In the genomic region with DNA sequence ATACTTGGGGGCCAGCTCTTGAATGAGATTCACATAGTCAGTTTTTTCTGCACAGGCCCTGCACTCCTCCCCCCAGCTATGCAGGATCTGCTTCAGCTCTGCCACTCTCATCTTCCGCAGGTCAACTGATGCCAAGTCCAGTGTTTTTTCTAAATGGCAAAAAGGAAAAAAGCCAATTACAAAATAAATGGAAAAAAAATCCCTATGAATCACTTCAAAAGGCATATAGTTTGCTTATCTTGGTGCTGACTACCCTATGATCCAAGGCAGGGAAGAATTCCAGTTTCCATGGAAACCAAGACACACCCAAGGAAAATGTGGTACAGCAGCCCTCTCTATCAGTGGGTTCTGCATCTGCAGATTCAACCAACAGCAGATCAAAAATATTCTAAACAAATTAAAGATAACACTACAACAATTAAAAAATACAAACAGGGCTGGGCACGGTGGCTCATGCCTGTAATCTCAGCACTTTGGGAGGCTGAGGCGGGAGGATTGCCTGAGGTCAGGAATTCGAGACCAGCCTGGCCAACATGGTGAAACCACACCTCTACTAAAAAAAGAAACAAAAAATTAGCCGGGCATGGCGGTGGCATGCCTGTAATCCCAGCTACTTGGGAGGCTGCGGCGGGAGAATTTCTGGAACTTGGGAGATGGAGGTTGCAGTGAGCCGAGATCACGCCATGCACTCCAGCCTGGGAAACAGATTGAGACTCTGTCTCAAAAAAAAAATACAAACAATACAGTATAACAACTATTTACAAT, we compare ENCODE assay signal across 12 cellular contexts. TPM values are rescaled to one million over a fixed set of nuclear protein-coding genes. Genes with fewer than 3 reads are reported as not detected.
A peak's percentile ranks its signal among the peaks of the same experiment; 100 is the strongest.
DNase-seq lines count a peak whose midpoint lies in the region; FAIRE-seq and TF ChIP-seq lines count a peak whose summit lies in the region.
"Had no signal": no experiment of that assay in that cellular context is flagged by ENCODE, and none has a peak within 500 bp of the region (broad histone marks: within the 10 kb centered on the region; RNA-seq: fewer than 3 reads in every experiment).

No MANE protein-coding gene starts in this region.

- H3K27ac ChIP-seq in ACC112 (ENCODE audit: low read depth, low read length) (0 out of 2 replicates have a peak overlapping the region, but pooled peaks have one; percentile 23), HEK293 (ENCODE audit: extremely low read depth, low read depth, low read length) (no peak overlapping the region), hepatocyte (no peak overlapping the region)

- H3K4me2 ChIP-seq in hepatocyte, result no peak overlapping the region

- H4K20me1 ChIP-seq in hepatocyte (ENCODE audit: insufficient read depth, poor library complexity, severe bottlenecking), result no peaks in the 10 kb centered on the region

- CTCF ChIA-PET in HEK293 (lab: Yijun Ruan, JAX), result interaction anchor here (0.7 kb wide), 3 partner anchors 16 to 118 kb away, joined by 3 to 6 read pairs (median 4); no protein-coding TSS in a partner anchor

- TF ChIP-seq CTCF in HEK293 (tag by site-specific recombination; IDR thresholded peaks at IDR 0.05) (no peak), hepatocyte (IDR thresholded peaks at IDR 0.05; ENCODE audit: poor library complexity) (peak; percentile 19)

- H2AFZ ChIP-seq in ACC112 (ENCODE audit: low read length, unreplicated experiment) (no peak overlapping the region), hepatocyte (no peak overlapping the region)

- POLR2A ChIA-PET in HEK293 (lab: Yijun Ruan, JAX), result no interaction called here

- peak; percentile 83 for DNase-seq in amniotic stem cell (lab: John Stamatoyannopoulos, UW)
- DNase-seq in hepatocyte (ENCODE audit: low spot score), result peak; percentile 61
- DNase-seq in LoVo (ENCODE audit: low spot score), result no peak
- no peak for DNase-seq in cerebellar nuclear complex (lab: John Stamatoyannopoulos, UW)
- no peak for DNase-seq in GM19239 (ENCODE audit: insufficient read length, low spot score)
- DNase-seq in GOT3 (lab: John Stamatoyannopoulos, UW), result no peak
- DNase-seq: activated CD4-positive, alpha-beta memory T cell treated with anti-CD3 and anti-CD28 coated beads, Interleukin-2, amount 10 ng/mL, durations not matched to agents 7 days and 5 days; naive thymus-derived CD4-positive, alpha-beta T cell; NCI-H1048; NCI-H69 had no signal

- H3K9me3 ChIP-seq in HEK293 (ENCODE audit: control insufficient read depth, insufficient read depth, low read depth, low read length) (no peaks in the 10 kb centered on the region), hepatocyte (ENCODE audit: low read depth) (no peaks in the 10 kb centered on the region)

- no peak for FAIRE-seq in GM19239 (lab: Jason Lieb, UNC)

- no peaks in the 10 kb centered on the region for H3K27me3 ChIP-seq in ACC112 (ENCODE audit: insufficient read depth, low read length)
- no peaks in the 10 kb centered on the region for H3K27me3 ChIP-seq in hepatocyte

- H3K79me2 ChIP-seq in ACC112 (ENCODE audit: control insufficient read depth, insufficient read depth, low read length, unreplicated experiment) (no peaks in the 10 kb centered on the region), hepatocyte (no peaks in the 10 kb centered on the region)

- H3K4me1 ChIP-seq in ACC112 (ENCODE audit: control insufficient read depth, insufficient read depth, low read length, unreplicated experiment), result peaks cover 13% of the 10 kb centered on the region
- H3K4me1 ChIP-seq in HEK293 (ENCODE audit: control insufficient read depth, insufficient read depth, low read length), result no peaks in the 10 kb centered on the region
- H3K4me1 ChIP-seq in hepatocyte (ENCODE audit: insufficient read depth), result no peaks in the 10 kb centered on the region

- H3K4me3 ChIP-seq in ACC112 (ENCODE audit: low read depth, low read length) (no peak overlapping the region), HEK293 (ENCODE audit: low read depth, low read length) (no peak overlapping the region), hepatocyte (no peak overlapping the region)

- H3K9me2 ChIP-seq in hepatocyte (replicated peaks; ENCODE audit: insufficient read depth), result no peaks in the 10 kb centered on the region

- H3K36me3 ChIP-seq in ACC112 (ENCODE audit: insufficient read depth, low read length) (no peaks in the 10 kb centered on the region), HEK293 (ENCODE audit: control insufficient read depth in 2 of 2, insufficient read depth in 1 of 2, low read length in 2 of 2) (no peaks in the 10 kb centered on the region), hepatocyte (replicated peaks; ENCODE audit: insufficient read depth, low read depth) (no peaks in the 10 kb centered on the region)

- 91% methylated on average over 10 of the region's 10 CpGs for WGBS in hepatocyte (ENCODE audit: low lambda C conversion rate, missing lambda C conversion rate)

TF ChIP-seq in HEK293, 187 proteins besides CTCF, POLR2A, EP300 and RAD21:
- no peak for TF ChIP-seq ZXDB (tag by site-specific recombination; IDR thresholded peaks at IDR 0.05)
- TF ChIP-seq KLF1 (tag by site-specific recombination; IDR thresholded peaks at IDR 0.05), result 0 out of 2 replicates have a peak, but pooled peaks have one; percentile 13

RNA-seq across cellular contexts. Expression of a gene that starts 17.6 kb away (rescaled TPM):
- 3.1 and 7.6 TPM in 2 replicates for total RNA-seq in hepatocyte
- polyA plus RNA-seq in hepatocyte, result 2.3 and 2.4 TPM in 2 replicates

RNA-seq across cellular contexts. Expression of a gene that starts 17.9 kb away (rescaled TPM):
- 12.8 and 20.2 TPM in 2 replicates for total RNA-seq in hepatocyte
- 9.9 and 13.8 TPM in 2 replicates for polyA plus RNA-seq in hepatocyte

RNA-seq across cellular contexts. Expression of a gene that starts 17.9 kb away (rescaled TPM):
- total RNA-seq in hepatocyte, result 13.3 and 14.0 TPM in 2 replicates
- polyA plus RNA-seq in hepatocyte, result 9.2 and 11.6 TPM in 2 replicates

RNA-seq across cellular contexts. Expression of a gene that starts 45.5 kb away (rescaled TPM):
- 84.8 and 85.5 TPM in 2 replicates for total RNA-seq in hepatocyte
- 73.3 and 85.9 TPM in 2 replicates for polyA plus RNA-seq in hepatocyte

RNA-seq across cellular contexts. Expression of a gene that starts 58.5 kb away (rescaled TPM):
- total RNA-seq in hepatocyte, result 15.5 and 19.9 TPM in 2 replicates
- polyA plus RNA-seq in hepatocyte, result 8.0 and 8.6 TPM in 2 replicates

Comparison
In these comparisons a context has a peak if more than half of its experiments do, and no peak if none do; other contexts are left out.
1. DNase-seq: peak in amniotic stem cell (single experiment) and hepatocyte (single experiment); none in LoVo (single experiment), cerebellar nuclear complex (0 of 2), GM19239 (single experiment) and GOT3 (single experiment).